Comparison of ENCODE assay signal across 19 cellular contexts in genomic region chr16:51674615-51675014, GRCh38.
"Had no signal": no experiment of that assay in that cellular context is flagged by ENCODE, and none has a peak within 500 bp of the region (broad histone marks: within the 10 kb centered on the region; RNA-seq: fewer than 3 reads in every experiment).

No MANE protein-coding gene starts in this region.

- H3K4me3 ChIP-seq: colonic mucosa, esophagus squamous epithelium, gastroesophageal sphincter, heart right ventricle, left lung, lower lobe of right lung, mucosa of descending colon had no signal

- DNase-seq: colonic mucosa; cortex of kidney; effector CD8-positive, alpha-beta T cell; effector memory CD8-positive, alpha-beta T cell; endodermal cell; erythroblast; esophagus squamous epithelium; foreskin keratinocyte; heart right ventricle; hippocampal formation; left cardiac atrium; left lung; left ventricle myocardium superior; lower lobe of right lung; mesenchymal stem cell; mucosa of descending colon had no signal

- H3K4me1 ChIP-seq: colonic mucosa, esophagus squamous epithelium, foreskin keratinocyte, gastroesophageal sphincter, heart right ventricle, left lung, lower lobe of right lung had no signal

- H3K27ac ChIP-seq: colonic mucosa, epithelial cell of prostate, esophagus squamous epithelium, foreskin keratinocyte, gastroesophageal sphincter, heart right ventricle, left lung, lower lobe of right lung had no signal

- H3K9me3 ChIP-seq: colonic mucosa, esophagus squamous epithelium, gastroesophageal sphincter, left lung, lower lobe of right lung, mucosa of descending colon had no signal

- ATAC-seq: effector memory CD8-positive, alpha-beta T cell; esophagus mucosa; foreskin keratinocyte; gastroesophageal sphincter; heart right ventricle; left cardiac atrium; left lung; left ventricle myocardium superior; lower lobe of right lung; mucosa of descending colon had no signal

- H3K36me3 ChIP-seq: colonic mucosa, esophagus squamous epithelium, gastroesophageal sphincter, heart right ventricle, left lung, lower lobe of right lung had no signal

- H3K27me3 ChIP-seq: colonic mucosa, esophagus squamous epithelium, gastroesophageal sphincter, heart right ventricle, left lung had no signal
